In the genomic region with DNA sequence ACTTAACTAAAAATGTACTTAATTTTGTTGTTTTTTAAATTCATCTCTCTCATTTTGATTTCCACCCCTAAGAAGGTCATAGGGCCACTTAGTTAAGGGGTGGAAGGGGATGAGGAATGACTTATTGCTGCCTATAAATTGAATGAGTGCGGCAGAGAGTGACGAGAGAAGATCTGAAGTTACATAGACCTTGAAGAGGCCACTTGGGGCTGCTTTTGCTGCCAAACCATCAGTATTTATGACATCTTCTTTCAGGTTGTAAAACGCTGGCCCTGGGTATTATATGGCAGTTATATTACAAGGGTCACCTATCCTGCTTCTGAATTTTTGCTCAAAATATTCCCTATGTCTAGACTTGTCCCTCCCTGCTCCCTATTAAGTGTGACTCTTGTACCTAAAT, we compare ENCODE assay signal across 21 cellular contexts.
"Had no signal": no experiment of that assay in that cellular context is flagged by ENCODE, and none has a peak within 500 bp of the region (broad histone marks: within the 10 kb centered on the region; RNA-seq: fewer than 3 reads in every experiment).

No MANE protein-coding gene starts in this region.

- H3K4me1 ChIP-seq: SJSA1 had no signal

- H3K27ac ChIP-seq: HL-60, KMS-11, SJSA1, SK-N-MC had no signal

- H3K9me3 ChIP-seq: SJSA1 had no signal

- H3K36me3 ChIP-seq: SJSA1 had no signal

- DNase-seq: Kasumi-1, MM.1S, NCI-H1092 treated with DMSO at 0.1 percent for 48 hours, NCI-H1436, NCI-H2029 treated with DMSO at 0.1 percent for 48 hours, NCI-H2171, NCI-H345, NCI-H446 treated with DMSO at 0.1 percent for 48 hours, NCI-H510A treated with DMSO at 0.1 percent for 48 hours, NCI-H526, NCI-H82, Right ventricle myocardium superior, RPMI8226, SIG-M5, SW 1271, T-cell had no signal

- ATAC-seq: K562, T-cell had no signal

- H3K4me3 ChIP-seq: K562, SJSA1, SK-N-MC had no signal
